Comparison of ENCODE assay signal across 31 cellular contexts in genomic region chr6:108694816-108695215, GRCh38.
"Had no signal": no experiment of that assay in that cellular context is flagged by ENCODE, and none has a peak within 500 bp of the region (broad histone marks: within the 10 kb centered on the region; RNA-seq: fewer than 3 reads in every experiment).

No MANE protein-coding gene starts in this region.

- H3K36me3 ChIP-seq: brain microvascular endothelial cell, cardiac muscle cell, SJCRH30 had no signal

- H3K9me3 ChIP-seq: SJCRH30, SK-N-SH had no signal

- H3K9ac ChIP-seq: SK-N-SH had no signal

- H3K27ac ChIP-seq: brain microvascular endothelial cell, cardiac muscle cell, SJCRH30 had no signal

- H3K27me3 ChIP-seq: brain microvascular endothelial cell, cardiac muscle cell, SJCRH30 had no signal

- H3K4me2 ChIP-seq: SK-N-SH had no signal

- H3K4me3 ChIP-seq: cardiac muscle cell, SJCRH30 had no signal

- H3K4me1 ChIP-seq: SJCRH30 had no signal

- ATAC-seq: activated CD4-positive, CD25-positive, alpha-beta regulatory T cell treated with anti-CD3 and anti-CD28 coated beads, Interleukin-2, amount 50 U/mL, for 24 hours; activated CD8-positive, alpha-beta memory T cell treated with anti-CD3 and anti-CD28 coated beads, Interleukin-2, amount 10 ng/mL, durations not matched to agents 7 days and 5 days; activated T-helper 17 cell treated with anti-CD3 and anti-CD28 coated beads, Interleukin-2, amount 50 U/mL, for 72 hours; Panc1 had no signal

- FAIRE-seq: TTC549 had no signal

- DNase-seq: activated CD4-positive, alpha-beta memory T cell treated with anti-CD3 and anti-CD28 coated beads for 36 hours; activated CD4-positive, alpha-beta T cell treated with anti-CD3 and anti-CD28 coated beads for 4 hours; activated CD4-positive, alpha-beta T cell treated with anti-CD3 and anti-CD28 coated beads, Interleukin-2, amount 50 U/mL, for 1 hour; activated CD8-positive, alpha-beta memory T cell treated with anti-CD3 and anti-CD28 coated beads, Interleukin-2, amount 50 U/mL, for 48 hours; activated effector memory CD4-positive, alpha-beta T cell treated with anti-CD3 and anti-CD28 coated beads, Interleukin-2, amount 50 U/mL, for 16 hours; activated naive CD4-positive, alpha-beta T cell; activated naive CD4-positive, alpha-beta T cell treated with anti-CD3 and anti-CD28 coated beads, Interleukin-2, amount 50 U/mL, for 16 hours; activated naive CD8-positive, alpha-beta T cell treated with anti-CD3 and anti-CD28 coated beads for 36 hours; activated T-cell treated with anti-CD3 and anti-CD28 coated beads, Interleukin-2, amount 50 U/mL, for 48 hours; amniotic stem cell; brain microvascular endothelial cell; Kasumi-1; KG1; NCI-H1105 treated with DMSO at 0.1 percent for 48 hours; NCI-H1436; NCI-H1694; NCI-H1930; NCI-H2081 treated with DMSO at 0.1 percent for 48 hours; NCI-H2227 treated with DMSO at 0.1 percent for 48 hours; NCI-H446 treated with DMSO at 0.1 percent for 48 hours; NCI-H524; NCI-H69; SHP77; SJCRH30; SK-N-SH had no signal
